ENCODE assay signal across 12 cellular contexts in genomic region chr4:145186719-145187118, GRCh38. TPM values are rescaled to one million over a fixed set of nuclear protein-coding genes. Genes with fewer than 3 reads are reported as not detected.
DNase-seq lines count a peak whose midpoint lies in the region; ATAC-seq and TF ChIP-seq lines count a peak whose summit lies in the region.
"Had no signal": no experiment of that assay in that cellular context is flagged by ENCODE, and none has a peak within 500 bp of the region (broad histone marks: within the 10 kb centered on the region; RNA-seq: fewer than 3 reads in every experiment).

No MANE protein-coding gene starts in this region.

- no peak overlapping the region for H3K27ac Mint-ChIP-seq in endothelial cell (ENCODE audit: unreplicated experiment)
- H3K27ac Mint-ChIP-seq: H9 had no signal

- intact Hi-C loops in lower lobe of right lung (cut with DNase I) (no loop called here), head of caudate nucleus (cut with DNase I) (loop anchor here (10.0 kb wide), 1 partner anchor 988 kb away; the partner anchor contains the start of gene LSM6)

- H3K9me3 ChIP-seq in lower lobe of right lung: no peaks in the 10 kb centered on the region
- H3K9me3 ChIP-seq: ascending aorta had no signal

- H3K4me3 ChIP-seq in lower lobe of right lung: no peak overlapping the region
- H3K4me3 ChIP-seq: ascending aorta had no signal

- H3K27me3 ChIP-seq in lower lobe of right lung (ENCODE audit: low read depth): no peaks in the 10 kb centered on the region
- H3K27me3 ChIP-seq: ascending aorta had no signal

- no peak overlapping the region for H3K27ac ChIP-seq in lower lobe of right lung
- H3K27ac ChIP-seq: ascending aorta had no signal

- no peak for DNase-seq in lower lobe of right lung
- DNase-seq in T-helper 9 cell: no peak
- DNase-seq in head of caudate nucleus: no peak
- DNase-seq in endothelial cell (ENCODE audit: low spot score): no peak
- no peak for DNase-seq in NCI-H1436 (lab: John Stamatoyannopoulos, UW)
- DNase-seq: activated CD4-positive, alpha-beta T cell treated with anti-CD3 and anti-CD28 coated beads, Interleukin-2, amount 50 U/mL, for 48 hours; H9; NCI-H1092 treated with DMSO at 0.1 percent for 48 hours had no signal

- H3K4me1 Mint-ChIP-seq in endothelial cell (ENCODE audit: unreplicated experiment): peaks cover 15% of the 10 kb centered on the region
- H3K4me1 Mint-ChIP-seq: H9 had no signal

- H3K9me3 Mint-ChIP-seq in endothelial cell (ENCODE audit: unreplicated experiment): no peaks in the 10 kb centered on the region
- H3K9me3 Mint-ChIP-seq: H9 had no signal

- ATAC-seq in GM18909 (IDR thresholded peaks at IDR 0.05; ENCODE audit: poor library complexity, unreplicated experiment): peak; percentile 92
- peak; percentile 77 for ATAC-seq in HG02571 (IDR thresholded peaks at IDR 0.05; ENCODE audit: unreplicated experiment)
- ATAC-seq in HG03432 (IDR thresholded peaks at IDR 0.05; ENCODE audit: unreplicated experiment): peak; percentile 87
- ATAC-seq in lower lobe of right lung: peak; percentile 49 to 66

- no peak overlapping the region for H3K4me3 Mint-ChIP-seq in endothelial cell (ENCODE audit: unreplicated experiment)
- H3K4me3 Mint-ChIP-seq: H9 had no signal

- H3K27me3 Mint-ChIP-seq in endothelial cell (ENCODE audit: unreplicated experiment): peaks cover 2% of the 10 kb centered on the region

- no peaks in the 10 kb centered on the region for H3K36me3 Mint-ChIP-seq in endothelial cell (ENCODE audit: low read depth, unreplicated experiment)

- H3K36me3 ChIP-seq in lower lobe of right lung: no peaks in the 10 kb centered on the region
- H3K36me3 ChIP-seq: ascending aorta had no signal

- H3K4me1 ChIP-seq in lower lobe of right lung: no peaks in the 10 kb centered on the region
- H3K4me1 ChIP-seq: ascending aorta had no signal

- TF ChIP-seq CTCF in lower lobe of right lung (IDR thresholded peaks at IDR 0.05): no peak
- TF ChIP-seq CTCF in endothelial cell (IDR thresholded peaks at IDR 0.05; ENCODE audit: unreplicated experiment): no peak

RNA-seq across cellular contexts. Expression of gene OTUD4, which starts 6.3 kb away (rescaled TPM):
- total RNA-seq in lower lobe of right lung (53.4 TPM), endothelial cell (ENCODE audit: unreplicated experiment) (43.1 TPM)
